Comparison of ENCODE assay signal across 22 cellular contexts in the genomic region with DNA sequence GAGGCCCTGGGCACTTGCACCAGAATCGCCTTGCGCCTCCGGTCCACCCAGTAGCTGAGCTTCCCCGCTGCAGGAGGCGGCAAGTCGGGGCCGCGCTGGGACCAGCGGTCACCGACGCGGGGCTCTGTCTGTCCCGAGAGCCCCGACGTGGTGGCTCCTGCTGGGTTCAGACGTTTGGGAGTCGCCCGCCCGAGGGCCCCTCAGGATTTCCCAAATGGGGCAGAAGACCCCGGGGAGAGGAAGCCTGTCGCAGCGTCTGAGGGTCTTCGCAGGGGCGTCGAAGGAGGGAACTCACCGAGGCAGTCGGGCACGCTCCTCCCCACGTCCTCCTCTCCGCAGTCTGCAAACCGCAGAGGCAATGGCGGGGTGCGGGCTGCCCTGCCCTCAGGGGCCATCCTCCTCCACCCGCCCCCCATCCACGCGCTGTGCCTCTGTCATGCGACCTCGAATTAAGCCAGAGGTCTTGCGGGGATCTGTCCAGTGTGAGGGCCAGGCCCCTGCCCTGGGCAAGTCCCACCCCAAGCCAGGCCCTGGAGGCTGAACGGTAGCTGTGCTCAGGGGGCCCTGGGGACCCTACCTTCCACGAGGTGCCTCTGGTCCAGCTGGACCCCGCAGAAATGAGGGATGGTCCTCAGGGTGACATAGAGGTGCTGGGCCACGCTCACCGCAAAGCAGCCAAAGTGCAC. TPM values are rescaled to one million over a fixed set of nuclear protein-coding genes. Genes with fewer than 3 reads are reported as not detected.
DNase-seq lines count a peak whose midpoint lies in the region; ATAC-seq and TF ChIP-seq lines count a peak whose summit lies in the region.
"Had no signal": no experiment of that assay in that cellular context is flagged by ENCODE, and none has a peak within 500 bp of the region (broad histone marks: within the 10 kb centered on the region; RNA-seq: fewer than 3 reads in every experiment).

No MANE protein-coding gene starts in this region.

- no CpG with 5 or more reads among the region's 44 CpGs for WGBS in iPS DF 6.9 (ENCODE audit: insufficient coverage, insufficient read length)

- TF ChIP-seq CTCF in RWPE2 (IDR thresholded peaks at IDR 0.05; ENCODE audit: poor library complexity, severe bottlenecking): no peak
- no peak for TF ChIP-seq CTCF in progenitor cell of endocrine pancreas (IDR thresholded peaks at IDR 0.05; ENCODE audit: unreplicated experiment)

- no peaks in the 10 kb centered on the region for H3K9me3 Mint-ChIP-seq in progenitor cell of endocrine pancreas (ENCODE audit: low read depth)
- H3K9me3 Mint-ChIP-seq: activated CD4-positive, alpha-beta memory T cell treated with anti-CD3 and anti-CD28 coated beads for 36 hours; stimulated activated naive CD8-positive, alpha-beta T cell treated with anti-CD3 and anti-CD28 coated beads, Interleukin-15, Interleukin-2, amounts not matched to agents 100 ng/mL and 50 ng/mL, for 24 hours had no signal

- DNase-seq in GM03348 (ENCODE audit: low spot score): peak; percentile 6
- peak; percentile 54 for DNase-seq in RWPE2 (ENCODE audit: low spot score)
- DNase-seq in iPS DF 6.9 (ENCODE audit: low read depth, low spot score): no peak
- peak; percentile 10 for DNase-seq in progenitor cell of endocrine pancreas (ENCODE audit: low spot score, unreplicated experiment)
- DNase-seq in superior temporal gyrus (ENCODE audit: extremely low spot score): no peak
- no peak for DNase-seq in NCI-H510A (lab: John Stamatoyannopoulos, UW)
- no peak for DNase-seq in NCI-H2171 (lab: John Stamatoyannopoulos, UW)
- DNase-seq: activated gamma-delta T cell treated with Interleukin-2 at 50 U/mL for 16 hours; GF-D8; hypothalamus; NCI-H1105; stimulated activated CD4-positive, alpha-beta T cell treated with anti-CD3 and anti-CD28 coated beads, Interleukin-4, amount 100 ng/mL, for 24 hours; T-helper 2 cell had no signal

- H3K27me3 ChIP-seq in RWPE2 (ENCODE audit: insufficient read depth, poor library complexity, severe bottlenecking) (no peaks in the 10 kb centered on the region), iPS DF 6.9 (ENCODE audit: control insufficient read depth, insufficient read depth, low read length) (peaks cover 7% of the 10 kb centered on the region; the same call in 1 of the 2 replicates)
- H3K27me3 ChIP-seq: body of pancreas had no signal

- H3K36me3 ChIP-seq in RWPE2 (ENCODE audit: low read depth) (no peaks in the 10 kb centered on the region), iPS DF 6.9 (ENCODE audit: control insufficient read depth, insufficient read depth, low read length) (no peaks in the 10 kb centered on the region; the same call in 1 of the 2 replicates)

- H3K4me3 ChIP-seq in RWPE2 (ENCODE audit: severe bottlenecking) (no peak overlapping the region), iPS DF 6.9 (ENCODE audit: low read length) (peak overlapping the region; percentile 33; the same call in 1 of the 2 replicates)
- H3K4me3 ChIP-seq: body of pancreas had no signal

- H3K9me3 ChIP-seq in RWPE2 (ENCODE audit: severe bottlenecking) (no peaks in the 10 kb centered on the region), iPS DF 6.9 (ENCODE audit: control insufficient read depth, insufficient read depth, low read length) (no peaks in the 10 kb centered on the region)
- H3K9me3 ChIP-seq: body of pancreas had no signal

- no peak overlapping the region for H3K4me3 Mint-ChIP-seq in progenitor cell of endocrine pancreas (ENCODE audit: low read depth)
- H3K4me3 Mint-ChIP-seq: activated CD4-positive, alpha-beta memory T cell treated with anti-CD3 and anti-CD28 coated beads for 36 hours; stimulated activated naive CD8-positive, alpha-beta T cell treated with anti-CD3 and anti-CD28 coated beads, Interleukin-15, Interleukin-2, amounts not matched to agents 100 ng/mL and 50 ng/mL, for 24 hours had no signal

- H3K27me3 Mint-ChIP-seq in progenitor cell of endocrine pancreas: peaks cover 33% of the 10 kb centered on the region

- no peak for ATAC-seq in RWPE2 (ENCODE audit: low read depth)
- no peak for ATAC-seq in GM21529 (IDR thresholded peaks at IDR 0.05; ENCODE audit: unreplicated experiment)

- no peaks in the 10 kb centered on the region for H3K36me3 Mint-ChIP-seq in progenitor cell of endocrine pancreas (ENCODE audit: insufficient read depth)
- H3K36me3 Mint-ChIP-seq: activated CD4-positive, alpha-beta memory T cell treated with anti-CD3 and anti-CD28 coated beads for 36 hours; CD14-positive monocyte had no signal

- H3K4me1 ChIP-seq in RWPE2 (ENCODE audit: insufficient read depth, poor library complexity, severe bottlenecking): no peaks in the 10 kb centered on the region
- peaks cover 3% of the 10 kb centered on the region; the same call in 1 of the 2 replicates for H3K4me1 ChIP-seq in iPS DF 6.9 (ENCODE audit: control insufficient read depth, insufficient read depth, low read length)

- H3K4me1 Mint-ChIP-seq in progenitor cell of endocrine pancreas (ENCODE audit: low read depth): no peaks in the 10 kb centered on the region

- no peak overlapping the region for H3K27ac Mint-ChIP-seq in progenitor cell of endocrine pancreas
- H3K27ac Mint-ChIP-seq: activated CD4-positive, alpha-beta memory T cell treated with anti-CD3 and anti-CD28 coated beads for 36 hours; CD14-positive monocyte; stimulated activated naive CD8-positive, alpha-beta T cell treated with anti-CD3 and anti-CD28 coated beads, Interleukin-15, Interleukin-2, amounts not matched to agents 100 ng/mL and 50 ng/mL, for 24 hours had no signal

- H3K27ac ChIP-seq in RWPE2 (ENCODE audit: poor library complexity, severe bottlenecking): no peak overlapping the region
- H3K27ac ChIP-seq in iPS DF 6.9 (ENCODE audit: low read length): no peak overlapping the region
- H3K27ac ChIP-seq: body of pancreas had no signal

RNA-seq across cellular contexts. Expression of a gene that starts 12.5 kb away (rescaled TPM):
- 0.10 TPM in 1 of 2 replicates, not detected in the other for total RNA-seq in progenitor cell of endocrine pancreas
- total RNA-seq: body of pancreas, HT1080, mononuclear cell, NCI-H460, renal cortical epithelial cell had no signal

RNA-seq across cellular contexts. Expression of a gene that starts 39.5 kb away (rescaled TPM):
- 17.4 and 19.0 TPM in 2 replicates for total RNA-seq in progenitor cell of endocrine pancreas

RNA-seq across cellular contexts. Expression of a gene that starts 58.1 kb away (rescaled TPM):
- not detected in 2 replicates for total RNA-seq in progenitor cell of endocrine pancreas
- total RNA-seq: activated CD4-positive, alpha-beta memory T cell treated with anti-CD3 and anti-CD28 coated beads for 36 hours; body of pancreas; HT1080; mononuclear cell; NCI-H460; renal cortical epithelial cell had no signal

Comparison
In these comparisons a context has a peak if more than half of its experiments do, and no peak if none do; other contexts are left out.
1. DNase-seq: peak in GM03348 (single experiment), RWPE2 (single experiment) and progenitor cell of endocrine pancreas (single experiment); none in iPS DF 6.9 (single experiment), superior temporal gyrus (single experiment), NCI-H510A (single experiment) and NCI-H2171 (single experiment).